In genomic region chr19:34357431-34357830, GRCh38 we compare ENCODE assay signal across 1 cellular context.
TF ChIP-seq lines count a peak whose summit lies in the region.

No MANE protein-coding gene starts in this region.

TF ChIP-seq in K562, 482 proteins besides CTCF, POLR2A, EP300 and RAD21:
- TF ChIP-seq ZNF280B (CRISPR knock-in tag; IDR thresholded peaks at IDR 0.05) (no peak), HCFC1 (IDR thresholded peaks at IDR 0.05; ENCODE audit: low read depth, low read length) (no peak), DPF2 (IDR thresholded peaks at IDR 0.05) (no peak), TCF7 (IDR thresholded peaks at IDR 0.05; ENCODE audit: borderline replicate concordance) (no peak), XRCC4 (IDR thresholded peaks at IDR 0.05; ENCODE audit: extremely low read depth, insufficient read depth, insufficient read length) (no peak), ZBTB2 (IDR thresholded peaks at IDR 0.05) (no peak), POLR2H (tag; IDR thresholded peaks at IDR 0.05; ENCODE audit: low read depth) (no peak), IRF2 (CRISPR knock-in tag; IDR thresholded peaks at IDR 0.05) (no peak), KAT2B (IDR thresholded peaks at IDR 0.05; ENCODE audit: low read depth, low read length) (no peak), EZH2 (IDR thresholded peaks at IDR 0.05; ENCODE audit: borderline replicate concordance, low read depth, low read length) (no peak), SRSF3 (IDR thresholded peaks at IDR 0.05; ENCODE audit: insufficient read depth, low read length) (no peak), E2F1 (CRISPR knock-in tag; IDR thresholded peaks at IDR 0.05) (no peak), ILF3 (IDR thresholded peaks at IDR 0.05; ENCODE audit: borderline replicate concordance) (no peak), ZNF121 (CRISPR knock-in tag; conservative IDR thresholded peaks at IDR 0.05) (no peak)
